Comparison of ENCODE assay signal across 9 cellular contexts in genomic region chr5:175873090-175873454, GRCh38. TPM values are rescaled to one million over a fixed set of nuclear protein-coding genes. Genes with fewer than 3 reads are reported as not detected.
A peak's percentile ranks its signal among the peaks of the same experiment; 100 is the strongest.
DNase-seq lines count a peak whose midpoint lies in the region; ATAC-seq and TF ChIP-seq lines count a peak whose summit lies in the region.
"Had no signal": no experiment of that assay in that cellular context is flagged by ENCODE, and none has a peak within 500 bp of the region (broad histone marks: within the 10 kb centered on the region; RNA-seq: fewer than 3 reads in every experiment).

No MANE protein-coding gene starts in this region.

- intact Hi-C loops in dorsolateral prefrontal cortex (cut with DNase I), result loop anchor here in 1 of 2 donors (5.0 kb wide), 2 partner anchors 76 to 146 kb away; no protein-coding TSS in a partner anchor
- intact Hi-C loops in vagina (cut with DNase I), result no loop called here

- no peaks in the 10 kb centered on the region for H3K36me3 ChIP-seq in vagina

- peak; percentile 37 for DNase-seq in activated naive CD4-positive, alpha-beta T cell treated with anti-CD3 and anti-CD28 coated beads, Interleukin-2, amount 10 ng/mL, durations not matched to agents 7 days and 5 days
- DNase-seq in activated naive CD4-positive, alpha-beta T cell (lab: John Stamatoyannopoulos, UW), result no peak
- DNase-seq in NCI-H510A (lab: John Stamatoyannopoulos, UW) (peak; percentile 33), dorsolateral prefrontal cortex (peak; percentile 47 to 87 (median 70)), vagina (ENCODE audit: extremely low spot score in 2 of 2) (no peak), left lobe of liver (ENCODE audit: low spot score) (no peak)

- peaks cover 0 to 49% (median 19%) of the 10 kb centered on the region in 45 donors for H3K27me3 ChIP-seq in dorsolateral prefrontal cortex
- peaks cover 10% of the 10 kb centered on the region for H3K27me3 ChIP-seq in vagina

- H3K27ac Mint-ChIP-seq in activated naive CD4-positive, alpha-beta T cell treated with anti-CD3 and anti-CD28 coated beads, Interleukin-2, amount 10 ng/mL, durations not matched to agents 7 days and 5 days, result no peak overlapping the region
- H3K27ac Mint-ChIP-seq in stimulated activated naive CD8-positive, alpha-beta T cell treated with anti-CD3 and anti-CD28 coated beads, Interleukin-15, Interleukin-2, amounts not matched to agents 100 ng/mL and 50 ng/mL, for 24 hours, result no peak overlapping the region

- no peaks in the 10 kb centered on the region for H3K36me3 Mint-ChIP-seq in activated naive CD4-positive, alpha-beta T cell treated with anti-CD3 and anti-CD28 coated beads, Interleukin-2, amount 10 ng/mL, durations not matched to agents 7 days and 5 days
- peaks cover 4% of the 10 kb centered on the region for H3K36me3 Mint-ChIP-seq in stimulated activated naive CD8-positive, alpha-beta T cell treated with anti-CD3 and anti-CD28 coated beads, Interleukin-15, Interleukin-2, amounts not matched to agents 100 ng/mL and 50 ng/mL, for 24 hours (ENCODE audit: low read depth)

- H3K4me1 ChIP-seq in vagina, result peaks cover 14% of the 10 kb centered on the region

- H3K27ac ChIP-seq in dorsolateral prefrontal cortex (peak overlapping the region in 21 of 59 donors; percentile 2 to 88 (median 39)), vagina (no peak overlapping the region)

- ATAC-seq in HG02938 (IDR thresholded peaks at IDR 0.05; ENCODE audit: unreplicated experiment) (no peak), left lobe of liver (no peak)

- no peak overlapping the region for H3K4me3 Mint-ChIP-seq in activated naive CD4-positive, alpha-beta T cell treated with anti-CD3 and anti-CD28 coated beads, Interleukin-2, amount 10 ng/mL, durations not matched to agents 7 days and 5 days
- peak overlapping the region; percentile 18 for H3K4me3 Mint-ChIP-seq in stimulated activated naive CD8-positive, alpha-beta T cell treated with anti-CD3 and anti-CD28 coated beads, Interleukin-15, Interleukin-2, amounts not matched to agents 100 ng/mL and 50 ng/mL, for 24 hours

- H3K9me3 Mint-ChIP-seq in activated naive CD4-positive, alpha-beta T cell treated with anti-CD3 and anti-CD28 coated beads, Interleukin-2, amount 10 ng/mL, durations not matched to agents 7 days and 5 days, result no peaks in the 10 kb centered on the region
- no peaks in the 10 kb centered on the region for H3K9me3 Mint-ChIP-seq in stimulated activated naive CD8-positive, alpha-beta T cell treated with anti-CD3 and anti-CD28 coated beads, Interleukin-15, Interleukin-2, amounts not matched to agents 100 ng/mL and 50 ng/mL, for 24 hours

- peaks cover 3% of the 10 kb centered on the region for H3K4me1 Mint-ChIP-seq in activated naive CD4-positive, alpha-beta T cell treated with anti-CD3 and anti-CD28 coated beads, Interleukin-2, amount 10 ng/mL, durations not matched to agents 7 days and 5 days
- H3K4me1 Mint-ChIP-seq in stimulated activated naive CD8-positive, alpha-beta T cell treated with anti-CD3 and anti-CD28 coated beads, Interleukin-15, Interleukin-2, amounts not matched to agents 100 ng/mL and 50 ng/mL, for 24 hours (ENCODE audit: low read depth), result peaks cover 6% of the 10 kb centered on the region

- no peak for TF ChIP-seq POLR2A in vagina (IDR thresholded peaks at IDR 0.05)

- CTCF ChIA-PET in activated naive CD4-positive, alpha-beta T cell treated with anti-CD3 and anti-CD28 coated beads, Interleukin-2, amount 10 ng/mL, durations not matched to agents 7 days and 5 days (lab: Charles Lee), result no interaction called here

- TF ChIP-seq CTCF in dorsolateral prefrontal cortex (IDR thresholded peaks at IDR 0.05 in 54 of 56, conservative IDR thresholded peaks at IDR 0.05 in 2 of 56; ENCODE audit: low read depth in 1 of 56, partially characterized antibody in 56 of 56) (peak in 31 of 56 donors; percentile 10 to 49 (median 27)), vagina (IDR thresholded peaks at IDR 0.05) (no peak)

- H3K27me3 Mint-ChIP-seq in activated naive CD4-positive, alpha-beta T cell treated with anti-CD3 and anti-CD28 coated beads, Interleukin-2, amount 10 ng/mL, durations not matched to agents 7 days and 5 days, result peaks cover 73% of the 10 kb centered on the region
- peaks cover 61% of the 10 kb centered on the region for H3K27me3 Mint-ChIP-seq in stimulated activated naive CD8-positive, alpha-beta T cell treated with anti-CD3 and anti-CD28 coated beads, Interleukin-15, Interleukin-2, amounts not matched to agents 100 ng/mL and 50 ng/mL, for 24 hours

- no peaks in the 10 kb centered on the region for H3K9me3 ChIP-seq in vagina

- peak overlapping the region in 54 of 59 donors; percentile 1 to 72 (median 56) for H3K4me3 ChIP-seq in dorsolateral prefrontal cortex
- H3K4me3 ChIP-seq in vagina, result no peak overlapping the region

RNA-seq across cellular contexts. Expression of gene CPLX2, which starts 1.7 kb away (rescaled TPM):
- 100 to 1,000 TPM; 142 to 692 (median 488) TPM for total RNA-seq in dorsolateral prefrontal cortex
- 1.2 TPM for total RNA-seq in vagina
- total RNA-seq in left lobe of liver, result not detected
- total RNA-seq: HT1080 had no signal

Comparison
In these comparisons a context has a peak if more than half of its experiments do, and no peak if none do; other contexts are left out.
1. DNase-seq: peak in activated naive CD4-positive, alpha-beta T cell treated with anti-CD3 and anti-CD28 coated beads, Interleukin-2, amount 10 ng/mL, durations not matched to agents 7 days and 5 days (single experiment), NCI-H510A (single experiment) and dorsolateral prefrontal cortex (10 of 10); none in activated naive CD4-positive, alpha-beta T cell (0 of 4), vagina (0 of 2) and left lobe of liver (single experiment).
2. H3K4me3 ChIP-seq: peak in dorsolateral prefrontal cortex (54 of 59); none in vagina (0 of 2).
3. CTCF ChIP-seq: peak in dorsolateral prefrontal cortex (31 of 56); none in vagina (0 of 3).
4. RNA of gene CPLX2, which starts 1.7 kb away (total RNA-seq): 142 to 692 TPM in dorsolateral prefrontal cortex; 1.2 TPM in vagina (single experiment) and not detected in left lobe of liver (single experiment); every median in the first group is over 10 times any median in the second.